In the genomic region with DNA sequence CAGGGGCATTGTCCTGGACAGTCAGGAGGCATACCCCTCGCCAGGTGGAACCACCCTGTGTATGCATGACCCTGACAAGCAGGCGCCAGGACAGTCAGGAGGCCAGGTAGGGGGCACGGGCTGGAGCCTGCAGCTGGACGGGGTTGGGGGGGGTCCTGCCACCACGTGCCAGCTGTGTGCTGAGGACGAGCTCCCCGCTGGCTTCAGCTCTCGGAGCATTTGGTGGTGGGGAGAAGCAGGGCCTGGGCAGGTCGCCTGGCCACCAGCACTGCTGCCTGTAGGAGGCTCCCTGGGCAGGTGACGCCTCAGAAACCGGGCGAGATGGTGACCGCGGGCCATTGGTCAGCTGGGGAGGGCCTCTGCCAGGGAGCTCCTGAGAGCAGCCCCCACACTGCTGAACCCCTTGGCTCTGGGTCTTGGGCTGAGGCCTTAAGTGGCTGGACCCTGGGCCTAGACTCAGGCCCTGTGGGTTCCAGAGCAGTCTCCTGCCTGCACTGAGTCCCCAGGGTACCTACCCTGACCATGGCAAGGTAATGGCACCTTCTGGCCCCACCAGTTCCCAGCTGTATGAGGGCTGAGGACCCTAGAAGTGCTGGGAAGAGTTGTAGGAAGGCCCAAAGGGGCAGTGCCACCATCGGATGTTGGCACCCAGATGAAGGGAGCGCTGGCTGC, we compare ENCODE assay signal across 9 cellular contexts. TPM values are rescaled to one million over a fixed set of nuclear protein-coding genes. Genes with fewer than 3 reads are reported as not detected.
DNase-seq lines count a peak whose midpoint lies in the region; ATAC-seq, FAIRE-seq and TF ChIP-seq lines count a peak whose summit lies in the region.
"Had no signal": no experiment of that assay in that cellular context is flagged by ENCODE, and none has a peak within 500 bp of the region (broad histone marks: within the 10 kb centered on the region; RNA-seq: fewer than 3 reads in every experiment).

No MANE protein-coding gene starts in this region.

- TF ChIP-seq CTCF in HepG2 (CRISPR knock-in tag; IDR thresholded peaks at IDR 0.05) (peak; percentile 49), tibial nerve (IDR thresholded peaks at IDR 0.05) (no peak), WERI-Rb-1 (IDR thresholded peaks at IDR 0.05; ENCODE audit: low read depth, low read length) (no peak)

- H3K4me3 ChIP-seq in HepG2 (replicated peaks in 1 of 3; ENCODE audit: insufficient read depth in 1 of 3, low read depth in 2 of 3, low read length in 3 of 3) (peak overlapping the region; percentile 74 to 95 (median 78)), tibial nerve (peak overlapping the region; percentile 18 to 38 (median 32)), WERI-Rb-1 (ENCODE audit: low read depth, low read length) (no peak overlapping the region)

- H3K9ac ChIP-seq in HepG2 (ENCODE audit: insufficient read depth, low read depth, low read length) = peak overlapping the region; percentile 95

- CTCF ChIA-PET in activated CD4-positive, alpha-beta T cell treated with anti-CD3 and anti-CD28 coated beads, Interleukin-2, amount 10 ng/mL, durations not matched to agents 7 days and 5 days (lab: Charles Lee) = interaction anchor here (0.8 to 2.1 kb wide), 8 partner anchors 9 to 312 kb away, joined by 3 to 11 read pairs (median 3); no protein-coding TSS in a partner anchor
- CTCF ChIA-PET in HepG2 (lab: Yijun Ruan, JAX; ENCODE audit: low intra/inter-chr PET ratio, low total read pairs) = no interaction called here

- peaks cover 30% of the 10 kb centered on the region for H3K36me3 Mint-ChIP-seq in activated CD4-positive, alpha-beta T cell treated with anti-CD3 and anti-CD28 coated beads, Interleukin-2, amount 10 ng/mL, durations not matched to agents 7 days and 5 days (ENCODE audit: low read depth)
- peaks cover 28% of the 10 kb centered on the region for H3K36me3 Mint-ChIP-seq in activated naive CD8-positive, alpha-beta T cell treated with anti-CD3 and anti-CD28 coated beads, Interleukin-2, amount 50 U/mL, for 24 hours (ENCODE audit: low read depth)

- H3K4me1 ChIP-seq in HepG2 (ENCODE audit: insufficient read depth, low read length) = peaks cover 76% of the 10 kb centered on the region
- peaks cover 3 to 30% (median 24%) of the 10 kb centered on the region in 4 donors for H3K4me1 ChIP-seq in tibial nerve

- in situ Hi-C loops in HepG2 (cut with HindIII; ENCODE audit: extremely low pct_ligation_motif_present, low pct_unique_long_range_greater_than_20kb) = no loop called here

- peak overlapping the region; percentile 96 for H3K27ac Mint-ChIP-seq in activated CD4-positive, alpha-beta T cell treated with anti-CD3 and anti-CD28 coated beads, Interleukin-2, amount 10 ng/mL, durations not matched to agents 7 days and 5 days
- peak overlapping the region; percentile 84 for H3K27ac Mint-ChIP-seq in activated naive CD8-positive, alpha-beta T cell treated with anti-CD3 and anti-CD28 coated beads, Interleukin-2, amount 50 U/mL, for 24 hours

- FAIRE-seq in HepG2 (lab: Jason Lieb, UNC) = no peak

- peak overlapping the region; percentile 73 for H3K4me3 Mint-ChIP-seq in activated CD4-positive, alpha-beta T cell treated with anti-CD3 and anti-CD28 coated beads, Interleukin-2, amount 10 ng/mL, durations not matched to agents 7 days and 5 days
- peak overlapping the region; percentile 81 for H3K4me3 Mint-ChIP-seq in activated naive CD8-positive, alpha-beta T cell treated with anti-CD3 and anti-CD28 coated beads, Interleukin-2, amount 50 U/mL, for 24 hours

- H3K4me1 Mint-ChIP-seq in activated CD4-positive, alpha-beta T cell treated with anti-CD3 and anti-CD28 coated beads, Interleukin-2, amount 10 ng/mL, durations not matched to agents 7 days and 5 days = peaks cover 34% of the 10 kb centered on the region
- H3K4me1 Mint-ChIP-seq in activated naive CD8-positive, alpha-beta T cell treated with anti-CD3 and anti-CD28 coated beads, Interleukin-2, amount 50 U/mL, for 24 hours = peaks cover 19% of the 10 kb centered on the region

- H4K20me1 ChIP-seq in HepG2 (ENCODE audit: insufficient read depth, low read length) = peaks cover 27% of the 10 kb centered on the region

- no peak overlapping the region for H2AFZ ChIP-seq in HepG2 (ENCODE audit: low read length)

- DNase-seq in activated CD4-positive, alpha-beta T cell treated with anti-CD3 and anti-CD28 coated beads, Interleukin-2, amount 10 ng/mL, durations not matched to agents 7 days and 5 days = no peak
- no peak for DNase-seq in activated CD4-positive, alpha-beta T cell treated with anti-CD3 and anti-CD28 coated beads for 48 hours
- no peak for DNase-seq in activated naive CD8-positive, alpha-beta T cell treated with anti-CD3 and anti-CD28 coated beads, Interleukin-2, amount 50 U/mL, for 24 hours
- DNase-seq in HepG2 (ENCODE audit: low spot score) (no peak), tibial nerve (ENCODE audit: low spot score in 2 of 2) (no peak), WERI-Rb-1 (no peak), A172 (ENCODE audit: low spot score) (no peak)

- POLR2A ChIA-PET in activated CD4-positive, alpha-beta T cell treated with anti-CD3 and anti-CD28 coated beads, Interleukin-2, amount 10 ng/mL, durations not matched to agents 7 days and 5 days (lab: Charles Lee) = no interaction called here
- POLR2A ChIA-PET in HepG2 (lab: Yijun Ruan, JAX) = interaction anchor here (0.6 to 8.8 kb wide), 25 partner anchors 9 to 887 kb away, joined by 3 to 205 read pairs (median 7); a partner anchor contains a TSS

- peaks cover 3% of the 10 kb centered on the region for H3K9me3 Mint-ChIP-seq in activated CD4-positive, alpha-beta T cell treated with anti-CD3 and anti-CD28 coated beads, Interleukin-2, amount 10 ng/mL, durations not matched to agents 7 days and 5 days
- no peaks in the 10 kb centered on the region for H3K9me3 Mint-ChIP-seq in activated naive CD8-positive, alpha-beta T cell treated with anti-CD3 and anti-CD28 coated beads, Interleukin-2, amount 50 U/mL, for 24 hours

- H3K27me3 Mint-ChIP-seq in activated CD4-positive, alpha-beta T cell treated with anti-CD3 and anti-CD28 coated beads, Interleukin-2, amount 10 ng/mL, durations not matched to agents 7 days and 5 days = no peaks in the 10 kb centered on the region
- no peaks in the 10 kb centered on the region for H3K27me3 Mint-ChIP-seq in activated naive CD8-positive, alpha-beta T cell treated with anti-CD3 and anti-CD28 coated beads, Interleukin-2, amount 50 U/mL, for 24 hours

- H3K27ac ChIP-seq in HepG2 (ENCODE audit: extremely low read length, insufficient read depth, low read length) (peak overlapping the region; percentile 93), tibial nerve (peak overlapping the region; percentile 66 to 94 (median 86)), WERI-Rb-1 (no peak overlapping the region)

- peak in 1 of 2 experiments; percentile 82; a peak in 2 of 4 replicates for TF ChIP-seq POLR2A in HepG2 (IDR thresholded peaks at IDR 0.05; ENCODE audit: insufficient read depth in 1 of 2, low read depth in 2 of 2, low read length in 2 of 2)
- no peak for TF ChIP-seq POLR2A in tibial nerve (IDR thresholded peaks at IDR 0.05)

- intact Hi-C loops in HepG2 (cut with micrococcal nuclease; ENCODE audit: unreplicated experiment) = loop anchor here (5.0 kb wide), 1 partner anchor 51 kb away; no protein-coding TSS in a partner anchor

- H3K27me3 ChIP-seq in HepG2 (ENCODE audit: control insufficient read depth in 1 of 2, insufficient read depth in 2 of 2, low read length in 2 of 2) (no peaks in the 10 kb centered on the region; a peak in 1 of 5 replicates), tibial nerve (no peaks in the 10 kb centered on the region), WERI-Rb-1 (ENCODE audit: insufficient read depth, low read depth, severe bottlenecking) (no peaks in the 10 kb centered on the region)

- ATAC-seq in activated naive CD8-positive, alpha-beta T cell treated with anti-CD3 and anti-CD28 coated beads, Interleukin-2, amount 50 U/mL, for 24 hours = peak; percentile 8
- peak; percentile 23 for ATAC-seq in HepG2
- no peak for ATAC-seq in HG02759 (IDR thresholded peaks at IDR 0.05; ENCODE audit: unreplicated experiment)

- H3K4me2 ChIP-seq in HepG2 (ENCODE audit: low read depth, low read length) = peak overlapping the region; percentile 100

- TF ChIP-seq EP300 in HepG2 (IDR thresholded peaks at IDR 0.05; ENCODE audit: low read depth in 2 of 2, low read length in 2 of 2) = no peak
- peak; percentile 51 for TF ChIP-seq EP300 in HepG2 (CRISPR knock-in tag; IDR thresholded peaks at IDR 0.05; ENCODE audit: borderline replicate concordance)
- TF ChIP-seq EP300 in tibial nerve (IDR thresholded peaks at IDR 0.05) = no peak

- TSS peak; percentile 79 for BruUV-seq in HepG2 (replicated peaks; lab: Mats Ljungman, UMichigan)

- H3K79me2 ChIP-seq in HepG2 (ENCODE audit: insufficient read depth, low read length) = peaks cover 62% of the 10 kb centered on the region

- H3K9me3 ChIP-seq in HepG2 (ENCODE audit: low read length) (no peaks in the 10 kb centered on the region), tibial nerve (no peaks in the 10 kb centered on the region), WERI-Rb-1 (ENCODE audit: severe bottlenecking) (no peaks in the 10 kb centered on the region)

- H3K36me3 ChIP-seq in HepG2 (replicated peaks in 1 of 2; ENCODE audit: control insufficient read depth in 1 of 2, insufficient read depth in 2 of 2, low read length in 2 of 2) (peaks cover 25 to 45% of the 10 kb centered on the region in 2 experiments), tibial nerve (peaks cover 0 to 38% (median 0%) of the 10 kb centered on the region in 3 donors), WERI-Rb-1 (peaks cover 21% of the 10 kb centered on the region)

- TF ChIP-seq RAD21 in HepG2 (CRISPR knock-in tag; IDR thresholded peaks at IDR 0.05) = peak; percentile 6; the same call in 1 of the 2 replicates

- 2% methylated on average over 11 of the region's 16 CpGs for WGBS in HepG2 (ENCODE audit: low lambda C conversion rate)
- 74 to 78% methylated on average over 9 to 10 of the region's 16 CpGs for WGBS in tibial nerve, 2 donors

RNA-seq across cellular contexts. Expression of a gene that starts 0.8 kb away (rescaled TPM):
- 10 to 100 TPM; 11.6 to 12.6 TPM for total RNA-seq in activated CD4-positive, alpha-beta T cell treated with anti-CD3 and anti-CD28 coated beads, Interleukin-2, amount 10 ng/mL, durations not matched to agents 7 days and 5 days
- 33.6 and 110 TPM in 2 replicates for total RNA-seq in HepG2 (2016; rRNA removed; fragmentation: Illumina TruSeq; extraction: Trizol)
- 27.1 and 27.6 TPM in 2 replicates for total RNA-seq in HepG2 (2016; cell fraction: cytosol; rRNA removed; fragmentation: Illumina TruSeq; extraction: Trizol; ENCODE audit: low read depth)
- total RNA-seq in HepG2 (2016; cell fraction: insoluble cytoplasmic fraction; rRNA removed; fragmentation: Illumina TruSeq; extraction: Trizol) = 25.3 and 116 TPM in 2 replicates
- 36.6 and 38.0 TPM in 2 replicates for total RNA-seq in HepG2 (2016; cell fraction: membrane; rRNA removed; fragmentation: Illumina TruSeq; extraction: Trizol)
- total RNA-seq in HepG2 (2016; cell fraction: nucleus; rRNA removed; fragmentation: Illumina TruSeq; extraction: Trizol) = 145 and 168 TPM in 2 replicates
- polyA plus RNA-seq in HepG2 (2011; rRNA removed) = 191 and 280 TPM in 2 replicates
- polyA plus RNA-seq in HepG2 (2011; cell fraction: cytosol; rRNA removed) = 57.2 and 94.5 TPM in 2 replicates
- polyA plus RNA-seq in HepG2 (2011; cell fraction: nucleus; rRNA removed) = 3,698 and 4,960 TPM in 2 replicates
- polyA plus RNA-seq in HepG2 (2012) = 173 and 220 TPM in 2 replicates
- 16.5 and 18.1 TPM in 2 replicates for polyA plus RNA-seq in HepG2 (2016; cell fraction: cytosol; fragmentation: Illumina TruSeq; extraction: Trizol; ENCODE audit: low read depth)
- polyA plus RNA-seq in HepG2 (2016; cell fraction: insoluble cytoplasmic fraction; fragmentation: Illumina TruSeq; extraction: Trizol; ENCODE audit: low read depth) = 36.5 and 42.6 TPM in 2 replicates
- 30.7 and 32.6 TPM in 2 replicates for polyA plus RNA-seq in HepG2 (2016; cell fraction: membrane; fragmentation: Illumina TruSeq; extraction: Trizol; ENCODE audit: low read depth)
- polyA plus RNA-seq in HepG2 (2016; cell fraction: nucleus; fragmentation: Illumina TruSeq; extraction: Trizol; ENCODE audit: insufficient read depth, low read depth) = 553 and 603 TPM in 2 replicates
- polyA minus RNA-seq in HepG2 (2011; rRNA and poly(A)+ RNA removed; ENCODE audit: low replicate concordance) = 0.07 and 195 TPM in 2 replicates
- 33.4 and 43.3 TPM in 2 replicates for polyA minus RNA-seq in HepG2 (2011; cell fraction: cytosol; rRNA and poly(A)+ RNA removed)
- polyA minus RNA-seq in HepG2 (2011; cell fraction: nucleus; rRNA and poly(A)+ RNA removed) = 176 and 196 TPM in 2 replicates
- total RNA-seq in tibial nerve = 10 to 100 TPM in 1 of 4 donors, 1 to 10 TPM in 3; 3.9 to 13.5 (median 4.5) TPM
- total RNA-seq in A172 (2014; rRNA removed; shearing (Covaris generic)) = not detected in 2 replicates

RNA-seq across cellular contexts. Expression of a gene that starts 15.4 kb away (rescaled TPM):
- total RNA-seq in activated CD4-positive, alpha-beta T cell treated with anti-CD3 and anti-CD28 coated beads, Interleukin-2, amount 10 ng/mL, durations not matched to agents 7 days and 5 days = 10 to 100 TPM; 32.5 to 35.1 TPM
- 59.8 and 74.4 TPM in 2 replicates for total RNA-seq in HepG2 (2016; rRNA removed; fragmentation: Illumina TruSeq; extraction: Trizol)
- 17.8 and 18.7 TPM in 2 replicates for total RNA-seq in HepG2 (2016; cell fraction: cytosol; rRNA removed; fragmentation: Illumina TruSeq; extraction: Trizol; ENCODE audit: low read depth)
- 60.3 and 68.0 TPM in 2 replicates for total RNA-seq in HepG2 (2016; cell fraction: insoluble cytoplasmic fraction; rRNA removed; fragmentation: Illumina TruSeq; extraction: Trizol)
- 45.9 and 46.6 TPM in 2 replicates for total RNA-seq in HepG2 (2016; cell fraction: membrane; rRNA removed; fragmentation: Illumina TruSeq; extraction: Trizol)
- 35.6 and 42.8 TPM in 2 replicates for total RNA-seq in HepG2 (2016; cell fraction: nucleus; rRNA removed; fragmentation: Illumina TruSeq; extraction: Trizol)
- 39.0 and 39.6 TPM in 2 replicates for polyA plus RNA-seq in HepG2 (2011; rRNA removed)
- 39.6 and 40.7 TPM in 2 replicates for polyA plus RNA-seq in HepG2 (2011; cell fraction: cytosol; rRNA removed)
- polyA plus RNA-seq in HepG2 (2011; cell fraction: nucleus; rRNA removed) = 23.9 and 26.9 TPM in 2 replicates
- 36.8 and 46.0 TPM in 2 replicates for polyA plus RNA-seq in HepG2 (2012)
- polyA plus RNA-seq in HepG2 (2016; cell fraction: cytosol; fragmentation: Illumina TruSeq; extraction: Trizol; ENCODE audit: low read depth) = 14.5 and 16.6 TPM in 2 replicates
- polyA plus RNA-seq in HepG2 (2016; cell fraction: insoluble cytoplasmic fraction; fragmentation: Illumina TruSeq; extraction: Trizol; ENCODE audit: low read depth) = 66.0 and 70.4 TPM in 2 replicates
- polyA plus RNA-seq in HepG2 (2016; cell fraction: membrane; fragmentation: Illumina TruSeq; extraction: Trizol; ENCODE audit: low read depth) = 31.6 and 32.0 TPM in 2 replicates
- 58.8 and 62.9 TPM in 2 replicates for polyA plus RNA-seq in HepG2 (2016; cell fraction: nucleus; fragmentation: Illumina TruSeq; extraction: Trizol; ENCODE audit: insufficient read depth, low read depth)
- 30.6 and 61.9 TPM in 2 replicates for polyA minus RNA-seq in HepG2 (2011; rRNA and poly(A)+ RNA removed; ENCODE audit: low replicate concordance)
- polyA minus RNA-seq in HepG2 (2011; cell fraction: cytosol; rRNA and poly(A)+ RNA removed) = 28.5 and 31.3 TPM in 2 replicates
- polyA minus RNA-seq in HepG2 (2011; cell fraction: nucleus; rRNA and poly(A)+ RNA removed) = 27.2 and 34.4 TPM in 2 replicates
- total RNA-seq in tibial nerve = 10 to 100 TPM; 23.4 to 33.4 (median 29.7) TPM
- 25.8 and 28.9 TPM in 2 replicates for total RNA-seq in A172 (2014; rRNA removed; shearing (Covaris generic))

RNA-seq across cellular contexts. Expression of a gene that starts 27.0 kb away (rescaled TPM):
- total RNA-seq in activated CD4-positive, alpha-beta T cell treated with anti-CD3 and anti-CD28 coated beads, Interleukin-2, amount 10 ng/mL, durations not matched to agents 7 days and 5 days = 10 to 100 TPM; 78.3 to 79.4 TPM
- total RNA-seq in HepG2 (2016; rRNA removed; fragmentation: Illumina TruSeq; extraction: Trizol) (75.1 and 77.0 TPM in 2 replicates), tibial nerve (10 to 100 TPM; 64.5 to 89.7 (median 78.9) TPM)
- 14.5 and 17.3 TPM in 2 replicates for total RNA-seq in HepG2 (2016; cell fraction: cytosol; rRNA removed; fragmentation: Illumina TruSeq; extraction: Trizol; ENCODE audit: low read depth)
- 71.7 and 75.6 TPM in 2 replicates for total RNA-seq in HepG2 (2016; cell fraction: insoluble cytoplasmic fraction; rRNA removed; fragmentation: Illumina TruSeq; extraction: Trizol)
- total RNA-seq in HepG2 (2016; cell fraction: membrane; rRNA removed; fragmentation: Illumina TruSeq; extraction: Trizol) = 32.1 and 34.1 TPM in 2 replicates
- total RNA-seq in HepG2 (2016; cell fraction: nucleus; rRNA removed; fragmentation: Illumina TruSeq; extraction: Trizol) = 86.6 and 98.5 TPM in 2 replicates
- polyA plus RNA-seq in HepG2 (2011; rRNA removed) = 72.6 and 75.0 TPM in 2 replicates
- polyA plus RNA-seq in HepG2 (2011; cell fraction: cytosol; rRNA removed) = 53.2 and 57.1 TPM in 2 replicates
- 292 and 297 TPM in 2 replicates for polyA plus RNA-seq in HepG2 (2011; cell fraction: nucleus; rRNA removed)
- polyA plus RNA-seq in HepG2 (2012) = 67.9 and 74.0 TPM in 2 replicates
- polyA plus RNA-seq in HepG2 (2016; cell fraction: cytosol; fragmentation: Illumina TruSeq; extraction: Trizol; ENCODE audit: low read depth) = 3.0 TPM in 2 replicates
- 61.5 and 65.9 TPM in 2 replicates for polyA plus RNA-seq in HepG2 (2016; cell fraction: insoluble cytoplasmic fraction; fragmentation: Illumina TruSeq; extraction: Trizol; ENCODE audit: low read depth)
- polyA plus RNA-seq in HepG2 (2016; cell fraction: membrane; fragmentation: Illumina TruSeq; extraction: Trizol; ENCODE audit: low read depth) = 10.9 and 11.6 TPM in 2 replicates
- polyA plus RNA-seq in HepG2 (2016; cell fraction: nucleus; fragmentation: Illumina TruSeq; extraction: Trizol; ENCODE audit: insufficient read depth, low read depth) = 130 and 135 TPM in 2 replicates
- 33.0 and 89.8 TPM in 2 replicates for polyA minus RNA-seq in HepG2 (2011; rRNA and poly(A)+ RNA removed; ENCODE audit: low replicate concordance)
- 30.7 and 35.0 TPM in 2 replicates for polyA minus RNA-seq in HepG2 (2011; cell fraction: cytosol; rRNA and poly(A)+ RNA removed)
- 139 and 144 TPM in 2 replicates for polyA minus RNA-seq in HepG2 (2011; cell fraction: nucleus; rRNA and poly(A)+ RNA removed)
- 33.8 and 38.1 TPM in 2 replicates for total RNA-seq in A172 (2014; rRNA removed; shearing (Covaris generic))

RNA-seq across cellular contexts. Expression of a gene that starts 53.5 kb away (rescaled TPM):
- not detected for total RNA-seq in activated CD4-positive, alpha-beta T cell treated with anti-CD3 and anti-CD28 coated beads, Interleukin-2, amount 10 ng/mL, durations not matched to agents 7 days and 5 days
- total RNA-seq in HepG2 (2016; rRNA removed; fragmentation: Illumina TruSeq; extraction: Trizol) = not detected in 2 replicates
- total RNA-seq in HepG2 (2016; cell fraction: cytosol; rRNA removed; fragmentation: Illumina TruSeq; extraction: Trizol; ENCODE audit: low read depth) = not detected in 2 replicates
- not detected in 2 replicates for total RNA-seq in HepG2 (2016; cell fraction: insoluble cytoplasmic fraction; rRNA removed; fragmentation: Illumina TruSeq; extraction: Trizol)
- not detected in 2 replicates for total RNA-seq in HepG2 (2016; cell fraction: membrane; rRNA removed; fragmentation: Illumina TruSeq; extraction: Trizol)
- not detected in 2 replicates for total RNA-seq in HepG2 (2016; cell fraction: nucleus; rRNA removed; fragmentation: Illumina TruSeq; extraction: Trizol)
- not detected in 2 replicates for polyA plus RNA-seq in HepG2 (2011; rRNA removed)
- not detected in 2 replicates for polyA plus RNA-seq in HepG2 (2011; cell fraction: cytosol; rRNA removed)
- not detected in 2 replicates for polyA plus RNA-seq in HepG2 (2011; cell fraction: nucleus; rRNA removed)
- not detected in 2 replicates for polyA plus RNA-seq in HepG2 (2012)
- not detected in 2 replicates for polyA plus RNA-seq in HepG2 (2016; cell fraction: cytosol; fragmentation: Illumina TruSeq; extraction: Trizol; ENCODE audit: low read depth)
- polyA plus RNA-seq in HepG2 (2016; cell fraction: insoluble cytoplasmic fraction; fragmentation: Illumina TruSeq; extraction: Trizol; ENCODE audit: low read depth) = not detected in 2 replicates
- not detected in 2 replicates for polyA plus RNA-seq in HepG2 (2016; cell fraction: membrane; fragmentation: Illumina TruSeq; extraction: Trizol; ENCODE audit: low read depth)
- not detected in 2 replicates for polyA plus RNA-seq in HepG2 (2016; cell fraction: nucleus; fragmentation: Illumina TruSeq; extraction: Trizol; ENCODE audit: insufficient read depth, low read depth)
- polyA minus RNA-seq in HepG2 (2011; rRNA and poly(A)+ RNA removed; ENCODE audit: low replicate concordance) = not detected in 2 replicates
- polyA minus RNA-seq in HepG2 (2011; cell fraction: cytosol; rRNA and poly(A)+ RNA removed) = not detected in 2 replicates
- not detected in 2 replicates for polyA minus RNA-seq in HepG2 (2011; cell fraction: nucleus; rRNA and poly(A)+ RNA removed)
- not detected for total RNA-seq in tibial nerve
- total RNA-seq in A172 (2014; rRNA removed; shearing (Covaris generic)) = not detected in 2 replicates
- total RNA-seq: NCI-H460 had no signal
